Comparison of ENCODE assay signal across 1 cellular context in genomic region chr20:43583982-43584432, GRCh38.
A peak's percentile ranks its signal among the peaks of the same experiment; 100 is the strongest.
TF ChIP-seq lines count a peak whose summit lies in the region.

No MANE protein-coding gene starts in this region.

TF ChIP-seq in HepG2, 621 proteins besides CTCF, POLR2A, EP300 and RAD21 (continued from another document and continues in another):
- TF ChIP-seq, protein P1, sequence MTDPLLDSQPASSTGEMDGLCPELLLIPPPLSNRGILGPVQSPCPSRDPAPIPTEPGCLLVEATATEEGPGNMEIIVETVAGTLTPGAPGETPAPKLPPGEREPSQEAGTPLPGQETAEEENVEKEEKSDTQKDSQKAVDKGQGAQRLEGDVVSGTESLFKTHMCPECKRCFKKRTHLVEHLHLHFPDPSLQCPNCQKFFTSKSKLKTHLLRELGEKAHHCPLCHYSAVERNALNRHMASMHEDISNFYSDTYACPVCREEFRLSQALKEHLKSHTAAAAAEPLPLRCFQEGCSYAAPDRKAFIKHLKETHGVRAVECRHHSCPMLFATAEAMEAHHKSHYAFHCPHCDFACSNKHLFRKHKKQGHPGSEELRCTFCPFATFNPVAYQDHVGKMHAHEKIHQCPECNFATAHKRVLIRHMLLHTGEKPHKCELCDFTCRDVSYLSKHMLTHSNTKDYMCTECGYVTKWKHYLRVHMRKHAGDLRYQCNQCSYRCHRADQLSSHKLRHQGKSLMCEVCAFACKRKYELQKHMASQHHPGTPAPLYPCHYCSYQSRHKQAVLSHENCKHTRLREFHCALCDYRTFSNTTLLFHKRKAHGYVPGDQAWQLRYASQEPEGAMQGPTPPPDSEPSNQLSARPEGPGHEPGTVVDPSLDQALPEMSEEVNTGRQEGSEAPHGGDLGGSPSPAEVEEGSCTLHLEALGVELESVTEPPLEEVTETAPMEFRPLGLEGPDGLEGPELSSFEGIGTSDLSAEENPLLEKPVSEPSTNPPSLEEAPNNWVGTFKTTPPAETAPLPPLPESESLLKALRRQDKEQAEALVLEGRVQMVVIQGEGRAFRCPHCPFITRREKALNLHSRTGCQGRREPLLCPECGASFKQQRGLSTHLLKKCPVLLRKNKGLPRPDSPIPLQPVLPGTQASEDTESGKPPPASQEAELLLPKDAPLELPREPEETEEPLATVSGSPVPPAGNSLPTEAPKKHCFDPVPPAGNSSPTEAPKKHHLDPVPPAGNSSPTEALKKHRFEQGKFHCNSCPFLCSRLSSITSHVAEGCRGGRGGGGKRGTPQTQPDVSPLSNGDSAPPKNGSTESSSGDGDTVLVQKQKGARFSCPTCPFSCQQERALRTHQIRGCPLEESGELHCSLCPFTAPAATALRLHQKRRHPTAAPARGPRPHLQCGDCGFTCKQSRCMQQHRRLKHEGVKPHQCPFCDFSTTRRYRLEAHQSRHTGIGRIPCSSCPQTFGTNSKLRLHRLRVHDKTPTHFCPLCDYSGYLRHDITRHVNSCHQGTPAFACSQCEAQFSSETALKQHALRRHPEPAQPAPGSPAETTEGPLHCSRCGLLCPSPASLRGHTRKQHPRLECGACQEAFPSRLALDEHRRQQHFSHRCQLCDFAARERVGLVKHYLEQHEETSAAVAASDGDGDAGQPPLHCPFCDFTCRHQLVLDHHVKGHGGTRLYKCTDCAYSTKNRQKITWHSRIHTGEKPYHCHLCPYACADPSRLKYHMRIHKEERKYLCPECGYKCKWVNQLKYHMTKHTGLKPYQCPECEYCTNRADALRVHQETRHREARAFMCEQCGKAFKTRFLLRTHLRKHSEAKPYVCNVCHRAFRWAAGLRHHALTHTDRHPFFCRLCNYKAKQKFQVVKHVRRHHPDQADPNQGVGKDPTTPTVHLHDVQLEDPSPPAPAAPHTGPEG (CRISPR knock-in tag; IDR thresholded peaks at IDR 0.05), result no peak
- peak; percentile 18; the same call in 1 of the 2 replicates for TF ChIP-seq ZNF292 (CRISPR knock-in tag; IDR thresholded peaks at IDR 0.05; ENCODE audit: borderline replicate concordance, low read depth)
- peak; percentile 73; the same call in 1 of the 2 replicates for TF ChIP-seq NFIB (CRISPR knock-in tag; IDR thresholded peaks at IDR 0.05; ENCODE audit: borderline replicate concordance)
- TF ChIP-seq SOX13 (IDR thresholded peaks at IDR 0.05), result no peak
- TF ChIP-seq SOX13 (CRISPR knock-in tag; conservative IDR thresholded peaks at IDR 0.05 in 1 of 2, IDR thresholded peaks at IDR 0.05 in 1 of 2), result peak in 1 of 2 experiments; percentile 45; a peak in 1 of 4 replicates
- TF ChIP-seq MAZ (IDR thresholded peaks at IDR 0.05; ENCODE audit: borderline replicate concordance, low read depth, low read length), result no peak
- 0 out of 2 replicates have a peak, but pooled peaks have one; percentile 34 for TF ChIP-seq MAZ (CRISPR knock-in tag; IDR thresholded peaks at IDR 0.05; ENCODE audit: low read depth)
- TF ChIP-seq, protein P2, sequence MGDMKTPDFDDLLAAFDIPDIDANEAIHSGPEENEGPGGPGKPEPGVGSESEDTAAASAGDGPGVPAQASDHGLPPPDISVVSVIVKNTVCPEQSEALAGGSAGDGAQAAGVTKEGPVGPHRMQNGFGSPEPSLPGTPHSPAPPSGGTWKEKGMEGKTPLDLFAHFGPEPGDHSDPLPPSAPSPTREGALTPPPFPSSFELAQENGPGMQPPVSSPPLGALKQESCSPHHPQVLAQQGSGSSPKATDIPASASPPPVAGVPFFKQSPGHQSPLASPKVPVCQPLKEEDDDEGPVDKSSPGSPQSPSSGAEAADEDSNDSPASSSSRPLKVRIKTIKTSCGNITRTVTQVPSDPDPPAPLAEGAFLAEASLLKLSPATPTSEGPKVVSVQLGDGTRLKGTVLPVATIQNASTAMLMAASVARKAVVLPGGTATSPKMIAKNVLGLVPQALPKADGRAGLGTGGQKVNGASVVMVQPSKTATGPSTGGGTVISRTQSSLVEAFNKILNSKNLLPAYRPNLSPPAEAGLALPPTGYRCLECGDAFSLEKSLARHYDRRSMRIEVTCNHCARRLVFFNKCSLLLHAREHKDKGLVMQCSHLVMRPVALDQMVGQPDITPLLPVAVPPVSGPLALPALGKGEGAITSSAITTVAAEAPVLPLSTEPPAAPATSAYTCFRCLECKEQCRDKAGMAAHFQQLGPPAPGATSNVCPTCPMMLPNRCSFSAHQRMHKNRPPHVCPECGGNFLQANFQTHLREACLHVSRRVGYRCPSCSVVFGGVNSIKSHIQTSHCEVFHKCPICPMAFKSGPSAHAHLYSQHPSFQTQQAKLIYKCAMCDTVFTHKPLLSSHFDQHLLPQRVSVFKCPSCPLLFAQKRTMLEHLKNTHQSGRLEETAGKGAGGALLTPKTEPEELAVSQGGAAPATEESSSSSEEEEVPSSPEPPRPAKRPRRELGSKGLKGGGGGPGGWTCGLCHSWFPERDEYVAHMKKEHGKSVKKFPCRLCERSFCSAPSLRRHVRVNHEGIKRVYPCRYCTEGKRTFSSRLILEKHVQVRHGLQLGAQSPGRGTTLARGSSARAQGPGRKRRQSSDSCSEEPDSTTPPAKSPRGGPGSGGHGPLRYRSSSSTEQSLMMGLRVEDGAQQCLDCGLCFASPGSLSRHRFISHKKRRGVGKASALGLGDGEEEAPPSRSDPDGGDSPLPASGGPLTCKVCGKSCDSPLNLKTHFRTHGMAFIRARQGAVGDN (CRISPR knock-in tag; IDR thresholded peaks at IDR 0.05), result no peak
- peak; percentile 59; the same call in 1 of the 2 replicates for TF ChIP-seq MAX (IDR thresholded peaks at IDR 0.05)
- 0 out of 2 replicates have a peak, but pooled peaks have one; percentile 36 for TF ChIP-seq REPIN1 (CRISPR knock-in tag; IDR thresholded peaks at IDR 0.05; ENCODE audit: borderline replicate concordance, low read depth)
- 0 out of 2 replicates have a peak, but pooled peaks have one; percentile 23 for TF ChIP-seq ZNF749 (CRISPR knock-in tag; IDR thresholded peaks at IDR 0.05; ENCODE audit: borderline replicate concordance)
- peak; percentile 75; the same call in 1 of the 2 replicates for TF ChIP-seq MEF2D (CRISPR knock-in tag; IDR thresholded peaks at IDR 0.05)
- TF ChIP-seq FOXJ3 (CRISPR knock-in tag; IDR thresholded peaks at IDR 0.05; ENCODE audit: borderline replicate concordance), result peak; percentile 75; the same call in 1 of the 2 replicates
- peak; percentile 54; the same call in 1 of the 2 replicates for TF ChIP-seq RXRB (CRISPR knock-in tag; IDR thresholded peaks at IDR 0.05; ENCODE audit: borderline replicate concordance)
- TF ChIP-seq, protein P3, sequence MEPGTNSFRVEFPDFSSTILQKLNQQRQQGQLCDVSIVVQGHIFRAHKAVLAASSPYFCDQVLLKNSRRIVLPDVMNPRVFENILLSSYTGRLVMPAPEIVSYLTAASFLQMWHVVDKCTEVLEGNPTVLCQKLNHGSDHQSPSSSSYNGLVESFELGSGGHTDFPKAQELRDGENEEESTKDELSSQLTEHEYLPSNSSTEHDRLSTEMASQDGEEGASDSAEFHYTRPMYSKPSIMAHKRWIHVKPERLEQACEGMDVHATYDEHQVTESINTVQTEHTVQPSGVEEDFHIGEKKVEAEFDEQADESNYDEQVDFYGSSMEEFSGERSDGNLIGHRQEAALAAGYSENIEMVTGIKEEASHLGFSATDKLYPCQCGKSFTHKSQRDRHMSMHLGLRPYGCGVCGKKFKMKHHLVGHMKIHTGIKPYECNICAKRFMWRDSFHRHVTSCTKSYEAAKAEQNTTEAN (CRISPR knock-in tag; conservative IDR thresholded peaks at IDR 0.05), result 0 out of 2 replicates have a peak, but pooled peaks have one; percentile 39
- peak; percentile 42; the same call in 1 of the 2 replicates for TF ChIP-seq SMC3 (IDR thresholded peaks at IDR 0.05; ENCODE audit: low read length)
- TF ChIP-seq ZNF264 (CRISPR knock-in tag; IDR thresholded peaks at IDR 0.05), result 0 out of 2 replicates have a peak, but pooled peaks have one; percentile 20
- TF ChIP-seq, protein P4, sequence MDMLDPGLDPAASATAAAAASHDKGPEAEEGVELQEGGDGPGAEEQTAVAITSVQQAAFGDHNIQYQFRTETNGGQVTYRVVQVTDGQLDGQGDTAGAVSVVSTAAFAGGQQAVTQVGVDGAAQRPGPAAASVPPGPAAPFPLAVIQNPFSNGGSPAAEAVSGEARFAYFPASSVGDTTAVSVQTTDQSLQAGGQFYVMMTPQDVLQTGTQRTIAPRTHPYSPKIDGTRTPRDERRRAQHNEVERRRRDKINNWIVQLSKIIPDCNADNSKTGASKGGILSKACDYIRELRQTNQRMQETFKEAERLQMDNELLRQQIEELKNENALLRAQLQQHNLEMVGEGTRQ (IDR thresholded peaks at IDR 0.05; ENCODE audit: low read depth, low read length), result 0 out of 2 replicates have a peak, but pooled peaks have one; percentile 50
- TF ChIP-seq, protein P4 (CRISPR knock-in tag; IDR thresholded peaks at IDR 0.05; ENCODE audit: borderline replicate concordance), result peak; percentile 63; the same call in 1 of the 2 replicates
- 0 out of 2 replicates have a peak, but pooled peaks have one; percentile 27 for TF ChIP-seq KDM5B (CRISPR knock-in tag; IDR thresholded peaks at IDR 0.05; ENCODE audit: borderline replicate concordance)
- peak; percentile 58; the same call in 1 of the 2 replicates for TF ChIP-seq SIN3A (IDR thresholded peaks at IDR 0.05; ENCODE audit: borderline replicate concordance, low read depth, low read length)
- TF ChIP-seq, protein P5, sequence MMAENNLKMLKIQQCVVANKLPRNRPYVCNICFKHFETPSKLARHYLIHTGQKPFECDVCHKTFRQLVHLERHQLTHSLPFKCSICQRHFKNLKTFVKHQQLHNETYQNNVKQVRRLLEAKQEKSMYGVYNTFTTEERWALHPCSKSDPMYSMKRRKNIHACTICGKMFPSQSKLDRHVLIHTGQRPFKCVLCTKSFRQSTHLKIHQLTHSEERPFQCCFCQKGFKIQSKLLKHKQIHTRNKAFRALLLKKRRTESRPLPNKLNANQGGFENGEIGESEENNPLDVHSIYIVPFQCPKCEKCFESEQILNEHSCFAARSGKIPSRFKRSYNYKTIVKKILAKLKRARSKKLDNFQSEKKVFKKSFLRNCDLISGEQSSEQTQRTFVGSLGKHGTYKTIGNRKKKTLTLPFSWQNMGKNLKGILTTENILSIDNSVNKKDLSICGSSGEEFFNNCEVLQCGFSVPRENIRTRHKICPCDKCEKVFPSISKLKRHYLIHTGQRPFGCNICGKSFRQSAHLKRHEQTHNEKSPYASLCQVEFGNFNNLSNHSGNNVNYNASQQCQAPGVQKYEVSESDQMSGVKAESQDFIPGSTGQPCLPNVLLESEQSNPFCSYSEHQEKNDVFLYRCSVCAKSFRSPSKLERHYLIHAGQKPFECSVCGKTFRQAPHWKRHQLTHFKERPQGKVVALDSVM (CRISPR knock-in tag; IDR thresholded peaks at IDR 0.05), result 0 out of 2 replicates have a peak, but pooled peaks have one; percentile 30
- no peak for TF ChIP-seq AGO1 (IDR thresholded peaks at IDR 0.05; ENCODE audit: low read depth, low read length, poor library complexity, severe bottlenecking)
- TF ChIP-seq, protein P6, sequence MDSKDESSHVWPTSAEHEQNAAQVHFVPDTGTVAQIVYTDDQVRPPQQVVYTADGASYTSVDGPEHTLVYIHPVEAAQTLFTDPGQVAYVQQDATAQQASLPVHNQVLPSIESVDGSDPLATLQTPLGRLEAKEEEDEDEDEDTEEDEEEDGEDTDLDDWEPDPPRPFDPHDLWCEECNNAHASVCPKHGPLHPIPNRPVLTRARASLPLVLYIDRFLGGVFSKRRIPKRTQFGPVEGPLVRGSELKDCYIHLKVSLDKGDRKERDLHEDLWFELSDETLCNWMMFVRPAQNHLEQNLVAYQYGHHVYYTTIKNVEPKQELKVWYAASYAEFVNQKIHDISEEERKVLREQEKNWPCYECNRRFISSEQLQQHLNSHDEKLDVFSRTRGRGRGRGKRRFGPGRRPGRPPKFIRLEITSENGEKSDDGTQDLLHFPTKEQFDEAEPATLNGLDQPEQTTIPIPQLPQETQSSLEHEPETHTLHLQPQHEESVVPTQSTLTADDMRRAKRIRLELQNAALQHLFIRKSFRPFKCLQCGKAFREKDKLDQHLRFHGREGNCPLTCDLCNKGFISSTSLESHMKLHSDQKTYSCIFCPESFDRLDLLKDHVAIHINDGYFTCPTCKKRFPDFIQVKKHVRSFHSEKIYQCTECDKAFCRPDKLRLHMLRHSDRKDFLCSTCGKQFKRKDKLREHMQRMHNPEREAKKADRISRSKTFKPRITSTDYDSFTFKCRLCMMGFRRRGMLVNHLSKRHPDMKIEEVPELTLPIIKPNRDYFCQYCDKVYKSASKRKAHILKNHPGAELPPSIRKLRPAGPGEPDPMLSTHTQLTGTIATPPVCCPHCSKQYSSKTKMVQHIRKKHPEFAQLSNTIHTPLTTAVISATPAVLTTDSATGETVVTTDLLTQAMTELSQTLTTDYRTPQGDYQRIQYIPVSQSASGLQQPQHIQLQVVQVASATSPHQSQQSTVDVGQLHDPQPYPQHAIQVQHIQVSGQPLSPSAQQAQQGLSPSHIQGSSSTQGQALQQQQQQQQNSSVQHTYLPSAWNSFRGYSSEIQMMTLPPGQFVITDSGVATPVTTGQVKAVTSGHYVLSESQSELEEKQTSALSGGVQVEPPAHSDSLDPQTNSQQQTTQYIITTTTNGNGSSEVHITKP (CRISPR knock-in tag; IDR thresholded peaks at IDR 0.05; ENCODE audit: low read depth), result peak; percentile 80
- 0 out of 2 replicates have a peak, but pooled peaks have one; percentile 30 for TF ChIP-seq ZNF580 (CRISPR knock-in tag; IDR thresholded peaks at IDR 0.05; ENCODE audit: borderline replicate concordance, low read depth)
- peak; percentile 61; the same call in 1 of the 2 replicates for TF ChIP-seq HMG20A (CRISPR knock-in tag; IDR thresholded peaks at IDR 0.05; ENCODE audit: borderline replicate concordance)
- peak; percentile 56; the same call in 1 of the 2 replicates for TF ChIP-seq ZNF331 (CRISPR knock-in tag; IDR thresholded peaks at IDR 0.05)
- 0 out of 2 replicates have a peak, but pooled peaks have one; percentile 38 for TF ChIP-seq KAT8 (CRISPR knock-in tag; IDR thresholded peaks at IDR 0.05)
- TF ChIP-seq FOXA3 (CRISPR knock-in tag; IDR thresholded peaks at IDR 0.05), result peak; percentile 85
- TF ChIP-seq ZNF788 (CRISPR knock-in tag; IDR thresholded peaks at IDR 0.05; ENCODE audit: borderline replicate concordance), result peak; percentile 31; the same call in 1 of the 2 replicates
- no peak for TF ChIP-seq IRF1 (CRISPR knock-in tag; IDR thresholded peaks at IDR 0.05; ENCODE audit: low read depth)
- TF ChIP-seq MEIS2 (CRISPR knock-in tag; IDR thresholded peaks at IDR 0.05), result peak; percentile 67; the same call in 1 of the 2 replicates
- 0 out of 2 replicates have a peak, but pooled peaks have one; percentile 14 for TF ChIP-seq HMG20B (CRISPR knock-in tag; conservative IDR thresholded peaks at IDR 0.05)
- TF ChIP-seq ZMYM4 (CRISPR knock-in tag; IDR thresholded peaks at IDR 0.05), result peak; percentile 43; the same call in 1 of the 2 replicates
